ENCODE assay signal across 8 cellular contexts in genomic region chr15:70892912-70893560, GRCh38. TPM values are rescaled to one million over a fixed set of nuclear protein-coding genes. Genes with fewer than 3 reads are reported as not detected.
A peak's percentile ranks its signal among the peaks of the same experiment; 100 is the strongest.
DNase-seq lines count a peak whose midpoint lies in the region; ATAC-seq, FAIRE-seq and TF ChIP-seq lines count a peak whose summit lies in the region.

No MANE protein-coding gene starts in this region.

- TF ChIP-seq EP300 in A549 (IDR thresholded peaks at IDR 0.05) = no peak

- no peak for TF ChIP-seq POLR2A in A549 (IDR thresholded peaks at IDR 0.05; ENCODE audit: low read length)

- ATAC-seq in A549 (peak; percentile 64 to 72), HG03135 (IDR thresholded peaks at IDR 0.05; ENCODE audit: unreplicated experiment) (peak; percentile 4), memory B cell (ENCODE audit: low read depth) (peak; percentile 38)

- H3K4me3 Mint-ChIP-seq in memory B cell = peak overlapping the region; percentile 95

- H3K27ac Mint-ChIP-seq in memory B cell = peak overlapping the region; percentile 93

- H3K4me3 ChIP-seq in A549 = peak overlapping the region; percentile 73
- H3K4me3 ChIP-seq in effector memory CD4-positive, alpha-beta T cell (ENCODE audit: insufficient read depth, low read depth, low read length, poor library complexity, severe bottlenecking) = peak overlapping the region; percentile 57

- POLR2A ChIA-PET in A549 (lab: Yijun Ruan, JAX) = interaction anchor here (0.9 kb wide), 1 partner anchor 41 kb away, joined by 3 read pairs; no protein-coding TSS in a partner anchor
- POLR2A ChIA-PET in GM10248 (lab: Yijun Ruan, JAX) = no interaction called here

- peak overlapping the region; percentile 85 to 91 for H3K27ac ChIP-seq in A549
- peak overlapping the region; percentile 30 for H3K27ac ChIP-seq in effector memory CD4-positive, alpha-beta T cell (ENCODE audit: insufficient read depth, low read length, poor library complexity, severe bottlenecking)

- peaks cover 13% of the 10 kb centered on the region for H3K4me1 Mint-ChIP-seq in memory B cell

- peak; percentile 85 for TF ChIP-seq CTCF in A549 (IDR thresholded peaks at IDR 0.05)
- TF ChIP-seq CTCF in GM10248 (IDR thresholded peaks at IDR 0.05; ENCODE audit: control extremely low read depth, extremely low read depth, low read depth, missing control alignments) = peak; percentile 56

- no peaks in the 10 kb centered on the region for H3K9me3 ChIP-seq in A549
- H3K9me3 ChIP-seq in effector memory CD4-positive, alpha-beta T cell (ENCODE audit: control insufficient read depth, low read length) = no peaks in the 10 kb centered on the region

- WGBS in A549 (ENCODE audit: missing lambda C conversion rate) = 5% methylated on average over 10 of the region's 10 CpGs

- H3K36me3 Mint-ChIP-seq in memory B cell = no peaks in the 10 kb centered on the region

- peaks cover 12% of the 10 kb centered on the region for H3K4me1 ChIP-seq in A549
- peaks cover 9% of the 10 kb centered on the region for H3K4me1 ChIP-seq in effector memory CD4-positive, alpha-beta T cell (ENCODE audit: control insufficient read depth, insufficient read depth, low read length, poor library complexity, severe bottlenecking)

- CTCF ChIA-PET in A549 (lab: Yijun Ruan, JAX) (interaction anchor here (0.6 to 2.9 kb wide), 27 partner anchors 8 to 1263 kb away, joined by 3 to 12 read pairs (median 3); partner anchors contain the start of gene THSD4), GM10248 (lab: Yijun Ruan, JAX) (interaction anchor here (1.2 kb wide), 1 partner anchor 8 kb away, joined by 3 read pairs; no protein-coding TSS in a partner anchor)

- H3K4me2 ChIP-seq in A549 = peak overlapping the region; percentile 68

- H3K9me3 Mint-ChIP-seq in memory B cell = no peaks in the 10 kb centered on the region

- peaks cover 2% of the 10 kb centered on the region for H3K27me3 Mint-ChIP-seq in memory B cell

- TF ChIP-seq RAD21 in A549 (conservative IDR thresholded peaks at IDR 0.05 in 1 of 2, IDR thresholded peaks at IDR 0.05 in 1 of 2) = peak; percentile 83 to 85

- H3K36me3 ChIP-seq in effector memory CD4-positive, alpha-beta T cell (ENCODE audit: control insufficient read depth, insufficient read depth, low read length) = no peaks in the 10 kb centered on the region

- H3K27me3 ChIP-seq in effector memory CD4-positive, alpha-beta T cell (replicated peaks; ENCODE audit: control insufficient read depth, insufficient read depth, low read length, poor library complexity, severe bottlenecking) = peaks cover 9% of the 10 kb centered on the region

- FAIRE-seq in A549 (lab: Jason Lieb, UNC) = peak; percentile 95

- DNase-seq in A549 (ENCODE audit: low read depth in 1 of 2, low spot score in 1 of 2) = peak; percentile 40 to 72
- DNase-seq in GM10248 (ENCODE audit: extremely low spot score) = peak; percentile 38
- peak; percentile 20 for DNase-seq in RPMI8226
- no peak for DNase-seq in effector memory CD4-positive, alpha-beta T cell
- DNase-seq in memory B cell (ENCODE audit: low spot score in 2 of 2) = no peak
- DNase-seq in ureter (ENCODE audit: low spot score) = peak; percentile 49
- DNase-seq in stimulated activated CD4-positive, alpha-beta T cell treated with anti-CD3 and anti-CD28 coated beads, Interleukin-4, amount 100 ng/mL, for 1 hour = no peak

TF ChIP-seq in A549, 52 proteins besides CTCF, POLR2A, EP300 and RAD21:
- no peak for TF ChIP-seq FOSL2 (IDR thresholded peaks at IDR 0.05)
- TF ChIP-seq FOSL2 (CRISPR knock-in tag; IDR thresholded peaks at IDR 0.05) = no peak
- TF ChIP-seq KDM1A (IDR thresholded peaks at IDR 0.05; ENCODE audit: low read depth) = 0 out of 2 replicates have a peak, but pooled peaks have one; percentile 4
- TF ChIP-seq CHD4 (IDR thresholded peaks at IDR 0.05; ENCODE audit: borderline replicate concordance) = no peak
- no peak for TF ChIP-seq RNF2 (IDR thresholded peaks at IDR 0.05; ENCODE audit: borderline replicate concordance, low read depth)
- no peak for TF ChIP-seq CBX8 (IDR thresholded peaks at IDR 0.05)
- no peak for TF ChIP-seq MAZ (IDR thresholded peaks at IDR 0.05; ENCODE audit: borderline replicate concordance, low read depth, low read length)
- peak; percentile 71 for TF ChIP-seq SMC3 (IDR thresholded peaks at IDR 0.05)
- TF ChIP-seq KDM5A (IDR thresholded peaks at IDR 0.05) = peak; percentile 90
- TF ChIP-seq MAFK (IDR thresholded peaks at IDR 0.05; ENCODE audit: partially characterized antibody) = no peak
- no peak for TF ChIP-seq PBX3 (IDR thresholded peaks at IDR 0.05)
- TF ChIP-seq PHF8 (IDR thresholded peaks at IDR 0.05; ENCODE audit: borderline replicate concordance, low read depth) = no peak
- no peak for TF ChIP-seq EHMT2 (IDR thresholded peaks at IDR 0.05; ENCODE audit: low read depth)
- no peak for TF ChIP-seq ZFP36 (IDR thresholded peaks at IDR 0.05; ENCODE audit: borderline replicate concordance, partially characterized antibody)
- no peak for TF ChIP-seq BCL3 (IDR thresholded peaks at IDR 0.05)

RNA-seq across cellular contexts. Expression of gene LRRC49, which starts 0.4 kb away (rescaled TPM):
- polyA plus RNA-seq in A549 (2011; rRNA removed) (12.2 and 14.3 TPM in 2 replicates), A549 (2017; fragmentation: RNase III; extraction: RNeasy Plus Mini Kit Qiagen cat#74134 plus additional on column Dnase treatment) (10.0 to 11.4 TPM (median 11.1 TPM) in 3 replicates)
- polyA plus RNA-seq in A549 (2012; cell fraction: cytosol; rRNA removed) = 3.1 and 3.9 TPM in 2 replicates
- polyA plus RNA-seq in A549 (2012; cell fraction: nucleus; rRNA removed) = 1.8 and 2.9 TPM in 2 replicates
- 9.1 and 10.6 TPM in 2 replicates for polyA minus RNA-seq in A549 (2011; rRNA and poly(A)+ RNA removed)
- 28.1 TPM for total RNA-seq in ureter

RNA-seq across cellular contexts. Expression of gene THAP10, which starts 0.8 kb away (rescaled TPM):
- polyA plus RNA-seq in A549 (2011; rRNA removed) (7.7 and 9.4 TPM in 2 replicates), A549 (2017; fragmentation: RNase III; extraction: RNeasy Plus Mini Kit Qiagen cat#74134 plus additional on column Dnase treatment) (5.4 to 6.8 TPM (median 6.1 TPM) in 3 replicates)
- 3.3 and 4.5 TPM in 2 replicates for polyA plus RNA-seq in A549 (2012; cell fraction: cytosol; rRNA removed)
- 2.7 and 3.2 TPM in 2 replicates for polyA plus RNA-seq in A549 (2012; cell fraction: nucleus; rRNA removed)
- 1.4 and 1.6 TPM in 2 replicates for polyA minus RNA-seq in A549 (2011; rRNA and poly(A)+ RNA removed)
- total RNA-seq in ureter = 3.8 TPM

RNA-seq across cellular contexts. Expression of gene LARP6, which starts 39.1 kb away (rescaled TPM):
- 120 and 158 TPM in 2 replicates for polyA plus RNA-seq in A549 (2011; rRNA removed)
- 81.8 and 94.9 TPM in 2 replicates for polyA plus RNA-seq in A549 (2012; cell fraction: cytosol; rRNA removed)
- 31.4 and 55.5 TPM in 2 replicates for polyA plus RNA-seq in A549 (2012; cell fraction: nucleus; rRNA removed)
- 47.3 to 64.3 TPM (median 57.2 TPM) in 3 replicates for polyA plus RNA-seq in A549 (2017; fragmentation: RNase III; extraction: RNeasy Plus Mini Kit Qiagen cat#74134 plus additional on column Dnase treatment)
- polyA minus RNA-seq in A549 (2011; rRNA and poly(A)+ RNA removed) = 72.1 and 73.2 TPM in 2 replicates
- 19.1 TPM for total RNA-seq in ureter

Comparison
In these comparisons a context has a peak if more than half of its experiments do, and no peak if none do; other contexts are left out.
1. ATAC-seq: peak in every context shown above with its lines; median percentile 68 in A549; 38 in memory B cell; 4 in HG03135.
2. DNase-seq: peak in A549 (2 of 2), GM10248 (single experiment), RPMI8226 (single experiment) and ureter (single experiment); none in effector memory CD4-positive, alpha-beta T cell (0 of 3), memory B cell (0 of 2) and stimulated activated CD4-positive, alpha-beta T cell treated with anti-CD3 and anti-CD28 coated beads, Interleukin-4, amount 100 ng/mL, for 1 hour (single experiment).